ENCODE assay signal across 12 cellular contexts in the genomic region with DNA sequence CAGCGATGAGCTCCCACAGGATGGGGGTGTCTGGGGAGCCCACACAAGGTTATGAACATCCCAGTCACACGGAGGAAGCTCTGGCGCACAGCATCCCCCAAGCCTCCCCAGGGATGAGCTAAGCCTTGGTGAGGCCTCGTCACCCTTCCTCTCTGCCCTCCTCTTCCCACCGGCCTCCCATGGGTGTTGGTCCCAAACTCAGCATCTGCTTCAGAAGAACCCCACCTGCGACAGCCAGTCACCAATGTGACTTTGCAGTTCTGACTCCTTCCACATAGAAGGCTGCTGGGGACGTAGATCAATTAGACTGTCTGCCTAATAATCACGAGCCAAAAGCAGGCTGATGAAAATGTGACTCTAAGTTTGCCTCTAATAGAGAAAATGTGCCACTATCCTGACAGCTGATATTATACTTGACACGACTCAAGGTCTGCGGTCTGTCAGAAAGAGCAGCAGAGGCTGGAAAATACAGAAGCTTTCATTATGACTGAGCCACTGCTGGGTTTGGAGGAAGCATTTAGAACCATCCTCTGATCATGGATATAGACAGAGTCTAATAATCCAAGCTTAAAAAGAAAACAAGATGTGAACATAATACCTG.
"Had no signal": no experiment of that assay in that cellular context is flagged by ENCODE, and none has a peak within 500 bp of the region (broad histone marks: within the 10 kb centered on the region; RNA-seq: fewer than 3 reads in every experiment).

No MANE protein-coding gene starts in this region.

- H3K4me1 Mint-ChIP-seq: neural progenitor cell had no signal

- DNase-seq: activated CD4-positive, CD25-positive, alpha-beta regulatory T cell; activated naive CD4-positive, alpha-beta T cell; dorsolateral prefrontal cortex; hippocampal formation; kidney glomerular epithelial cell; retina; stimulated activated naive CD4-positive, alpha-beta T cell; trophoblast cell had no signal

- ATAC-seq: activated T-cell treated with anti-CD3 and anti-CD28 coated beads, Interleukin-2, amount 50 U/mL, for 72 hours; esophagus mucosa had no signal

- H3K27ac Mint-ChIP-seq: neural progenitor cell; T-helper 1 cell treated with Interleukin-12 subunit alpha and Interleukin-12 subunit beta and Interleukin-4 antibody, amounts not matched to agents 30 μg/mL and 1 μg/mL, for 36 hours had no signal

- H3K36me3 Mint-ChIP-seq: neural progenitor cell had no signal

- H3K4me3 Mint-ChIP-seq: neural progenitor cell; T-helper 1 cell treated with Interleukin-12 subunit alpha and Interleukin-12 subunit beta and Interleukin-4 antibody, amounts not matched to agents 30 μg/mL and 1 μg/mL, for 36 hours had no signal
